Comparison of ENCODE assay signal across 20 cellular contexts in genomic region chr4:122744229-122744628, GRCh38. TPM values are rescaled to one million over a fixed set of nuclear protein-coding genes. Genes with fewer than 3 reads are reported as not detected.
DNase-seq lines count a peak whose midpoint lies in the region; ATAC-seq, FAIRE-seq and TF ChIP-seq lines count a peak whose summit lies in the region.
"Had no signal": no experiment of that assay in that cellular context is flagged by ENCODE, and none has a peak within 500 bp of the region (broad histone marks: within the 10 kb centered on the region; RNA-seq: fewer than 3 reads in every experiment).

No MANE protein-coding gene starts in this region.

- no peak for TF ChIP-seq EP300 in A549 (IDR thresholded peaks at IDR 0.05)

- POLR2A ChIA-PET in A549 (lab: Yijun Ruan, JAX) = interaction anchor here (1.0 to 1.4 kb wide), 2 partner anchors 12 to 22 kb away, joined by 3 to 5 read pairs; partner anchors contain the start of gene BBS12

- H3K4me3 Mint-ChIP-seq in activated T-helper 17 cell treated with anti-CD3 and anti-CD28 coated beads, Interleukin-2, amount 50 U/mL, for 72 hours = no peak overlapping the region
- H3K4me3 Mint-ChIP-seq in chondrocyte (ENCODE audit: unreplicated experiment) = no peak overlapping the region
- H3K4me3 Mint-ChIP-seq: activated T-cell treated with anti-CD3 and anti-CD28 coated beads, Interleukin-2, amount 50 U/mL, for 24 hours; IgD-negative memory B cell; memory B cell; stimulated activated memory B cell treated with anti-CD40 and anti-IgM and Interleukin-4, amounts not matched to agents 10 μg/mL and 1 μg/mL and 100 μg/mL, for 72 hours had no signal

- CTCF ChIA-PET in A549 (lab: Yijun Ruan, JAX) = interaction anchor here (1.1 to 3.2 kb wide), 4 partner anchors 12 to 170 kb away, joined by 4 to 14 read pairs (median 10); partner anchors contain the start of gene BBS12

- FAIRE-seq in A549 (lab: Jason Lieb, UNC) (no peak), GM12891 (lab: Jason Lieb, UNC) (no peak)

- H3K9me3 ChIP-seq in A549 = no peaks in the 10 kb centered on the region
- H3K9me3 ChIP-seq in RWPE2 (ENCODE audit: severe bottlenecking) = no peaks in the 10 kb centered on the region
- H3K9me3 ChIP-seq: heart left ventricle had no signal

- DNase-seq in A549 (ENCODE audit: low read depth in 1 of 2, low spot score in 1 of 2) (peak in 1 of 2 experiments; percentile 57), GM12891 (ENCODE audit: insufficient read length, low spot score) (no peak), RWPE2 (ENCODE audit: low spot score) (no peak), foreskin fibroblast (peak; percentile 58 to 60), SHP77 (lab: John Stamatoyannopoulos, UW) (no peak), chondrocyte (ENCODE audit: low spot score) (no peak)
- DNase-seq: activated T-cell treated with anti-CD3 and anti-CD28 coated beads, Interleukin-2, amount 50 U/mL, for 24 hours; DMS79 treated with DMSO at 0.1 percent for 48 hours; effector memory CD4-positive, alpha-beta T cell; heart left ventricle; NCI-H187 treated with DMSO at 0.1 percent for 48 hours; NCI-H82; stimulated activated CD4-positive, alpha-beta T cell treated with anti-CD3 and anti-CD28 coated beads, Interleukin-2, amount 100 ng/mL, for 48 hours; SW 1271 had no signal

- TF ChIP-seq RAD21 in A549 (conservative IDR thresholded peaks at IDR 0.05 in 1 of 2, IDR thresholded peaks at IDR 0.05 in 1 of 2) = no peak

- WGBS in A549 (ENCODE audit: missing lambda C conversion rate) = 94% methylated on average over 1 of the region's 1 CpG

- H3K4me1 ChIP-seq in A549 (peaks cover 18% of the 10 kb centered on the region), RWPE2 (ENCODE audit: insufficient read depth, poor library complexity, severe bottlenecking) (peaks cover 2% of the 10 kb centered on the region)
- H3K4me1 ChIP-seq: parathyroid adenoma had no signal

- H3K4me3 ChIP-seq in A549 = no peak overlapping the region
- H3K4me3 ChIP-seq in RWPE2 (ENCODE audit: severe bottlenecking) = no peak overlapping the region
- no peak overlapping the region for H3K4me3 ChIP-seq in foreskin fibroblast (ENCODE audit: low read depth in 1 of 2, low read length in 2 of 2)
- H3K4me3 ChIP-seq: heart left ventricle had no signal

- no peaks in the 10 kb centered on the region for H3K27me3 ChIP-seq in RWPE2 (ENCODE audit: insufficient read depth, poor library complexity, severe bottlenecking)
- H3K27me3 ChIP-seq: heart left ventricle had no signal

- no peak overlapping the region for H3K27ac Mint-ChIP-seq in activated T-helper 17 cell treated with anti-CD3 and anti-CD28 coated beads, Interleukin-2, amount 50 U/mL, for 72 hours
- H3K27ac Mint-ChIP-seq in chondrocyte (ENCODE audit: unreplicated experiment) = no peak overlapping the region
- H3K27ac Mint-ChIP-seq: activated T-cell treated with anti-CD3 and anti-CD28 coated beads, Interleukin-2, amount 50 U/mL, for 24 hours; IgD-negative memory B cell; memory B cell; stimulated activated memory B cell treated with anti-CD40 and anti-IgM and Interleukin-4, amounts not matched to agents 10 μg/mL and 1 μg/mL and 100 μg/mL, for 72 hours had no signal

- H3K36me3 Mint-ChIP-seq in activated T-helper 17 cell treated with anti-CD3 and anti-CD28 coated beads, Interleukin-2, amount 50 U/mL, for 72 hours (ENCODE audit: low read depth) = peaks cover 16% of the 10 kb centered on the region
- peaks cover 4% of the 10 kb centered on the region for H3K36me3 Mint-ChIP-seq in chondrocyte (ENCODE audit: low read depth)

- H3K36me3 ChIP-seq in RWPE2 (ENCODE audit: low read depth) = no peaks in the 10 kb centered on the region

- peak overlapping the region; percentile 57 to 74; a peak in 5 of 6 replicates for H3K27ac ChIP-seq in A549
- no peak overlapping the region for H3K27ac ChIP-seq in RWPE2 (ENCODE audit: poor library complexity, severe bottlenecking)
- H3K27ac ChIP-seq: heart left ventricle, parathyroid adenoma had no signal

- H3K27me3 Mint-ChIP-seq in activated T-helper 17 cell treated with anti-CD3 and anti-CD28 coated beads, Interleukin-2, amount 50 U/mL, for 72 hours = peaks cover 3% of the 10 kb centered on the region
- no peaks in the 10 kb centered on the region for H3K27me3 Mint-ChIP-seq in chondrocyte (ENCODE audit: low read depth)
- H3K27me3 Mint-ChIP-seq: activated T-cell treated with anti-CD3 and anti-CD28 coated beads, Interleukin-2, amount 50 U/mL, for 24 hours; IgD-negative memory B cell; memory B cell; stimulated activated memory B cell treated with anti-CD40 and anti-IgM and Interleukin-4, amounts not matched to agents 10 μg/mL and 1 μg/mL and 100 μg/mL, for 72 hours had no signal

- TF ChIP-seq POLR2A in A549 (IDR thresholded peaks at IDR 0.05; ENCODE audit: low read length) = no peak
- no peak for TF ChIP-seq POLR2A in GM12891 (IDR thresholded peaks at IDR 0.05; ENCODE audit: low read depth, low read length)

- no peaks in the 10 kb centered on the region for H3K9me3 Mint-ChIP-seq in activated T-helper 17 cell treated with anti-CD3 and anti-CD28 coated beads, Interleukin-2, amount 50 U/mL, for 72 hours
- H3K9me3 Mint-ChIP-seq in chondrocyte (ENCODE audit: low read depth) = no peaks in the 10 kb centered on the region
- H3K9me3 Mint-ChIP-seq: IgD-negative memory B cell; stimulated activated memory B cell treated with anti-CD40 and anti-IgM and Interleukin-4, amounts not matched to agents 10 μg/mL and 1 μg/mL and 100 μg/mL, for 72 hours had no signal

- TF ChIP-seq CTCF in A549 (IDR thresholded peaks at IDR 0.05) (no peak), RWPE2 (IDR thresholded peaks at IDR 0.05; ENCODE audit: poor library complexity, severe bottlenecking) (no peak), foreskin fibroblast (IDR thresholded peaks at IDR 0.05; ENCODE audit: low read depth, low read length) (no peak), chondrocyte (IDR thresholded peaks at IDR 0.05) (no peak)

- H3K4me2 ChIP-seq in A549 = peak overlapping the region; percentile 63

- peak; percentile 85 to 95 for ATAC-seq in A549
- peak; percentile 40; the same call in 1 of the 3 replicates for ATAC-seq in RWPE2 (ENCODE audit: low read depth)
- ATAC-seq in GM19463 (IDR thresholded peaks at IDR 0.05; ENCODE audit: unreplicated experiment) = no peak
- ATAC-seq in activated T-helper 17 cell treated with anti-CD3 and anti-CD28 coated beads, Interleukin-2, amount 50 U/mL, for 72 hours (replicated peaks) = no peak
- ATAC-seq: stimulated activated memory B cell treated with anti-CD40 and anti-IgM and Interleukin-4, amounts not matched to agents 10 μg/mL and 1 μg/mL and 100 μg/mL, for 72 hours had no signal

- H3K4me1 Mint-ChIP-seq in activated T-helper 17 cell treated with anti-CD3 and anti-CD28 coated beads, Interleukin-2, amount 50 U/mL, for 72 hours = peaks cover 6% of the 10 kb centered on the region
- H3K4me1 Mint-ChIP-seq in chondrocyte (ENCODE audit: low read depth) = peaks cover 11% of the 10 kb centered on the region
- H3K4me1 Mint-ChIP-seq: IgD-negative memory B cell; memory B cell; stimulated activated memory B cell treated with anti-CD40 and anti-IgM and Interleukin-4, amounts not matched to agents 10 μg/mL and 1 μg/mL and 100 μg/mL, for 72 hours had no signal

TF ChIP-seq in A549, 52 proteins besides CTCF, POLR2A, EP300 and RAD21 (continues in another document):
- TF ChIP-seq SMC3 (IDR thresholded peaks at IDR 0.05) = 0 out of 3 replicates have a peak, but pooled peaks have one; percentile 6
- TF ChIP-seq ATOH8 (CRISPR knock-in tag; IDR thresholded peaks at IDR 0.05; ENCODE audit: low read depth) = no peak
- no peak for TF ChIP-seq KDM5A (IDR thresholded peaks at IDR 0.05)

TF ChIP-seq in GM12891, 5 proteins besides CTCF, POLR2A, EP300 and RAD21:
- TF ChIP-seq POU2F2 (IDR thresholded peaks at IDR 0.05; ENCODE audit: low read depth, low read length) = no peak
- peak; percentile 55 for TF ChIP-seq SPI1 (IDR thresholded peaks at IDR 0.05; ENCODE audit: low read depth, low read length)

RNA-seq across cellular contexts. Expression of gene BBS12, which starts 11.7 kb away (rescaled TPM):
- polyA plus RNA-seq in A549 (2011; rRNA removed) (3.4 and 3.7 TPM in 2 replicates), A549 (2017; fragmentation: RNase III; extraction: RNeasy Plus Mini Kit Qiagen cat#74134 plus additional on column Dnase treatment) (2.5 to 3.4 TPM (median 3.2 TPM) in 3 replicates)
- 0.41 and 0.57 TPM in 2 replicates for polyA plus RNA-seq in A549 (2012; cell fraction: cytosol; rRNA removed)
- 0.18 and 0.29 TPM in 2 replicates for polyA plus RNA-seq in A549 (2012; cell fraction: nucleus; rRNA removed)
- 1.6 and 2.1 TPM in 2 replicates for polyA minus RNA-seq in A549 (2011; rRNA and poly(A)+ RNA removed)
- 0.37 TPM for polyA plus RNA-seq in GM12891 (2012; ENCODE audit: low read depth, missing spikeins)
- 1 to 10 TPM; 1.6 to 2.2 TPM for total RNA-seq in activated T-helper 17 cell treated with anti-CD3 and anti-CD28 coated beads, Interleukin-2, amount 50 U/mL, for 72 hours
- total RNA-seq in chondrocyte = 3.3 to 5.4 TPM (median 3.3 TPM) in 3 replicates

Comparison
In these comparisons a context has a peak if more than half of its experiments do, and no peak if none do; other contexts are left out.
1. ATAC-seq: peak in A549 (2 of 2) and RWPE2 (single experiment); none in GM19463 (single experiment) and activated T-helper 17 cell treated with anti-CD3 and anti-CD28 coated beads, Interleukin-2, amount 50 U/mL, for 72 hours (single experiment).
2. DNase-seq: peak in foreskin fibroblast (2 of 2); none in GM12891 (single experiment), RWPE2 (single experiment), SHP77 (0 of 2) and chondrocyte (single experiment).